ENCODE assay signal across 8 cellular contexts in genomic region chr19:55160128-55160985, GRCh38. TPM values are rescaled to one million over a fixed set of nuclear protein-coding genes. Genes with fewer than 3 reads are reported as not detected.
A peak's percentile ranks its signal among the peaks of the same experiment; 100 is the strongest.
DNase-seq lines count a peak whose midpoint lies in the region; ATAC-seq and TF ChIP-seq lines count a peak whose summit lies in the region.

No MANE protein-coding gene starts in this region.

- BruUV-seq in PC-9 (replicated peaks; lab: Mats Ljungman, UMichigan): no TSS peak

- H3K36me3 Mint-ChIP-seq in naive B cell: peaks cover 0 to 23% of the 10 kb centered on the region in 2 donors
- no peaks in the 10 kb centered on the region for H3K36me3 Mint-ChIP-seq in stimulated activated effector memory CD8-positive, alpha-beta T cell treated with anti-CD3 and anti-CD28 coated beads, Interleukin-12 subunit alpha, Interleukin-12 subunit beta, amount 100 ng/mL, for 72 hours

- H3K4me1 Mint-ChIP-seq in naive B cell: peaks cover 8 to 26% (median 14%) of the 10 kb centered on the region in 3 donors
- peaks cover 16% of the 10 kb centered on the region for H3K4me1 Mint-ChIP-seq in stimulated activated effector memory CD8-positive, alpha-beta T cell treated with anti-CD3 and anti-CD28 coated beads, Interleukin-12 subunit alpha, Interleukin-12 subunit beta, amount 100 ng/mL, for 72 hours

- H3K27me3 ChIP-seq in PC-9 (ENCODE audit: insufficient read depth, low read depth): no peaks in the 10 kb centered on the region

- CTCF ChIA-PET in PC-9 (lab: Charles Lee): interaction anchor here (0.6 to 3.5 kb wide), 12 partner anchors 14 to 1243 kb away, joined by 3 to 47 read pairs (median 4); partner anchors contain the start of gene TMEM238

- peak; percentile 89 to 91 for ATAC-seq in naive B cell (ENCODE audit: low read depth in 2 of 2)
- ATAC-seq in stimulated activated effector memory CD8-positive, alpha-beta T cell treated with anti-CD3 and anti-CD28 coated beads, Interleukin-12 subunit alpha, Interleukin-12 subunit beta, amount 100 ng/mL, for 72 hours: peak; percentile 89

- peak; percentile 98 for TF ChIP-seq CTCF in PC-9 (conservative IDR thresholded peaks at IDR 0.05)
- TF ChIP-seq CTCF in epithelial cell of esophagus (IDR thresholded peaks at IDR 0.05; ENCODE audit: insufficient read depth, low read depth, low read length, missing control alignments): peak; percentile 91

- H3K36me3 ChIP-seq in PC-9 (ENCODE audit: low read depth): no peaks in the 10 kb centered on the region

- no peaks in the 10 kb centered on the region for H4K20me1 ChIP-seq in PC-9 (ENCODE audit: insufficient read depth)

- H3K4me2 ChIP-seq in PC-9: peak overlapping the region; percentile 40

- intact Hi-C loops in PC-9 (cut with micrococcal nuclease; ENCODE audit: unreplicated experiment): loop anchor here (1.0 to 10.0 kb wide), 4 partner anchors 14 to 486 kb away; partner anchors contain the start of genes RPL28 and TMEM238

- DNase-seq in NCI-H524 (lab: John Stamatoyannopoulos, UW) (peak; percentile 71 to 82), NCI-H524 treated with DMSO at 0.1 percent for 48 hours (lab: John Stamatoyannopoulos, UW) (no peak), Kasumi-1 (lab: John Stamatoyannopoulos, UW) (peak; percentile 94 to 95), PC-9 (peak; percentile 89 to 98), activated T-cell treated with anti-CD3 and anti-CD28 coated beads for 1 hour (ENCODE audit: low read depth) (peak; percentile 79), epithelial cell of esophagus (ENCODE audit: low read depth) (peak; percentile 88), naive B cell (peak; percentile 69)
- DNase-seq in stimulated activated effector memory CD8-positive, alpha-beta T cell treated with anti-CD3 and anti-CD28 coated beads, Interleukin-12 subunit alpha, Interleukin-12 subunit beta, amount 100 ng/mL, for 72 hours (ENCODE audit: low spot score in 2 of 2): peak; percentile 91 to 93

- peak overlapping the region in 2 of 8 donors; percentile 16 to 64 for H3K4me3 Mint-ChIP-seq in naive B cell
- H3K4me3 Mint-ChIP-seq in stimulated activated effector memory CD8-positive, alpha-beta T cell treated with anti-CD3 and anti-CD28 coated beads, Interleukin-12 subunit alpha, Interleukin-12 subunit beta, amount 100 ng/mL, for 72 hours: no peak overlapping the region

- peaks cover 34% of the 10 kb centered on the region for H3F3A ChIP-seq in PC-9 (ENCODE audit: insufficient read depth, low read depth)

- peaks cover 34 to 79% (median 60%) of the 10 kb centered on the region in 3 donors for H3K27me3 Mint-ChIP-seq in naive B cell

- no peak overlapping the region for H3K27ac ChIP-seq in PC-9

- H3K4me1 ChIP-seq in PC-9 (replicated peaks; ENCODE audit: insufficient read depth): peaks cover 21% of the 10 kb centered on the region

- peaks cover 0 to 10% (median 2%) of the 10 kb centered on the region in 7 donors for H3K9me3 Mint-ChIP-seq in naive B cell
- H3K9me3 Mint-ChIP-seq in stimulated activated effector memory CD8-positive, alpha-beta T cell treated with anti-CD3 and anti-CD28 coated beads, Interleukin-12 subunit alpha, Interleukin-12 subunit beta, amount 100 ng/mL, for 72 hours: no peaks in the 10 kb centered on the region

- H3K4me3 ChIP-seq in PC-9: no peak overlapping the region
- no peak overlapping the region for H3K4me3 ChIP-seq in epithelial cell of esophagus (ENCODE audit: low read length)

- peak overlapping the region in 2 of 6 donors; percentile 26 to 41 for H3K27ac Mint-ChIP-seq in naive B cell
- no peak overlapping the region for H3K27ac Mint-ChIP-seq in stimulated activated effector memory CD8-positive, alpha-beta T cell treated with anti-CD3 and anti-CD28 coated beads, Interleukin-12 subunit alpha, Interleukin-12 subunit beta, amount 100 ng/mL, for 72 hours

- H2AFZ ChIP-seq in PC-9: no peak overlapping the region

- H3K9me3 ChIP-seq in PC-9 (ENCODE audit: insufficient read depth, low read depth): no peaks in the 10 kb centered on the region

- H3K79me2 ChIP-seq in PC-9 (ENCODE audit: low read depth): no peaks in the 10 kb centered on the region

- H3K9me2 ChIP-seq in PC-9 (ENCODE audit: insufficient read depth): no peaks in the 10 kb centered on the region

- POLR2A ChIA-PET in PC-9 (lab: Charles Lee; ENCODE audit: unreplicated experiment): interaction anchor here (0.5 to 0.8 kb wide), 2 partner anchors 9 to 14 kb away, joined by 3 to 4 read pairs; no protein-coding TSS in a partner anchor

RNA-seq across cellular contexts. Expression of gene TNNI3, which starts 2.8 kb away (rescaled TPM):
- 13.7 and 18.2 TPM in 2 replicates for total RNA-seq in PC-9 (2021)
- polyA plus RNA-seq in naive B cell (ENCODE audit: low read depth in 6 of 6): not detected

RNA-seq across cellular contexts. Expression of gene DNAAF3, which starts 6.1 kb away (rescaled TPM):
- 51.8 and 76.6 TPM in 2 replicates for total RNA-seq in PC-9 (2021)
- not detected for polyA plus RNA-seq in naive B cell (ENCODE audit: low read depth in 6 of 6)

RNA-seq across cellular contexts. Expression of gene TNNT1, which starts 11.4 kb away (rescaled TPM):
- total RNA-seq in PC-9 (2021): 228 and 266 TPM in 2 replicates
- not detected for polyA plus RNA-seq in naive B cell (ENCODE audit: low read depth in 6 of 6)

RNA-seq across cellular contexts. Expression of gene SYT5, which starts 19.7 kb away (rescaled TPM):
- total RNA-seq in PC-9 (2021): 1.3 and 2.8 TPM in 2 replicates
- 1 to 10 TPM in 5 of 6 donors, under 1 TPM in 1; 0.92 to 2.6 (median 1.6) TPM for polyA plus RNA-seq in naive B cell (ENCODE audit: low read depth in 6 of 6)

RNA-seq across cellular contexts. Expression of gene PPP1R12C, which starts 42.9 kb away (rescaled TPM):
- 110 and 114 TPM in 2 replicates for total RNA-seq in PC-9 (2021)
- polyA plus RNA-seq in naive B cell (ENCODE audit: low read depth in 6 of 6): 1 to 10 TPM; 1.0 to 8.1 (median 3.2) TPM
